In the genomic region with DNA sequence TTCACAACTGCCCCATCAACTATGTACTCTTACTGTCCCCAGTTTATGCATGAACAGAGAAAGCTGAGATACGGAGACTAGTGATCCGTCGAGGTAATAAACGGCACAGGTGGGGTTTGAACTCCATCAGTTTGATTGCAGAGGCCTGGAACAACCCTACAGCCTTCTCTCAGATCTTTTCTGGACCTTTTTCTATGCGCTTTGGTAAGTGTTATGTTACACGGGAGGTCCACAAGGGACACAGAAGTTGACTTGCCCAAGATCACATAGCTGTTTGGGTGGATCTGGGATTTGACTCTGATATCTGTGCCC, we compare ENCODE assay signal across 8 cellular contexts. TPM values are rescaled to one million over a fixed set of nuclear protein-coding genes. Genes with fewer than 3 reads are reported as not detected.
DNase-seq lines count a peak whose midpoint lies in the region; ATAC-seq and TF ChIP-seq lines count a peak whose summit lies in the region.

No MANE protein-coding gene starts in this region.

- H3K4me3 ChIP-seq in GM12875 (ENCODE audit: low read depth, low read length): peak overlapping the region; percentile 40
- H3K4me3 ChIP-seq in SJSA1: peak overlapping the region; percentile 32
- H3K4me3 ChIP-seq in fibroblast of lung (replicated peaks in 1 of 4; ENCODE audit: control extremely low read depth in 1 of 4, insufficient read depth in 1 of 4, low read depth in 3 of 4, low read length in 4 of 4): peak overlapping the region; percentile 35 to 51 (median 41)
- peak overlapping the region; percentile 11 for H3K4me3 ChIP-seq in rectal smooth muscle tissue (ENCODE audit: low read length)

- ATAC-seq in HG03521 (IDR thresholded peaks at IDR 0.05; ENCODE audit: unreplicated experiment): no peak
- no peak for ATAC-seq in HG02798 (IDR thresholded peaks at IDR 0.05; ENCODE audit: poor library complexity, unreplicated experiment)

- no peaks in the 10 kb centered on the region for H4K20me1 ChIP-seq in fibroblast of lung (ENCODE audit: control insufficient read depth, extremely low read depth, insufficient read depth, low read length)

- H3K9me3 ChIP-seq in SJSA1 (replicated peaks) (no peaks in the 10 kb centered on the region), fibroblast of lung (ENCODE audit: control insufficient read depth, insufficient read depth, low read depth, low read length) (no peaks in the 10 kb centered on the region)

- peak overlapping the region; percentile 97 for H2AFZ ChIP-seq in fibroblast of lung (ENCODE audit: low read length)

- peaks cover 14% of the 10 kb centered on the region for H3K4me1 ChIP-seq in SJSA1 (replicated peaks)
- H3K4me1 ChIP-seq in fibroblast of lung (ENCODE audit: control insufficient read depth, extremely low read depth, insufficient read depth, low read length): peaks cover 13% of the 10 kb centered on the region
- H3K4me1 ChIP-seq in rectal smooth muscle tissue (ENCODE audit: control insufficient read depth, insufficient read depth, low read length): peaks cover 9% of the 10 kb centered on the region

- H3K9ac ChIP-seq in fibroblast of lung (ENCODE audit: insufficient read depth, low read length) (peak overlapping the region; percentile 42), rectal smooth muscle tissue (ENCODE audit: low read length) (no peak overlapping the region)

- H3K36me3 ChIP-seq in SJSA1 (peaks cover 32% of the 10 kb centered on the region), fibroblast of lung (ENCODE audit: control insufficient read depth, insufficient read depth, low read length) (peaks cover 16% of the 10 kb centered on the region), rectal smooth muscle tissue (ENCODE audit: control insufficient read depth, insufficient read depth, low read length) (peaks cover 21% of the 10 kb centered on the region)

- no peaks in the 10 kb centered on the region for H3K27me3 ChIP-seq in SJSA1 (replicated peaks)
- H3K27me3 ChIP-seq in fibroblast of lung (ENCODE audit: control insufficient read depth, insufficient read depth, low read length): peaks cover 2% of the 10 kb centered on the region
- no peaks in the 10 kb centered on the region for H3K27me3 ChIP-seq in rectal smooth muscle tissue (ENCODE audit: control insufficient read depth, insufficient read depth, low read length)

- H3K27ac ChIP-seq in SJSA1 (no peak overlapping the region), fibroblast of lung (ENCODE audit: insufficient read depth, low read length) (peak overlapping the region; percentile 44), rectal smooth muscle tissue (ENCODE audit: low read depth, low read length) (peak overlapping the region; percentile 75)

- DNase-seq in SJSA1 (ENCODE audit: low read depth in 1 of 2, low spot score in 2 of 2) (no peak), fibroblast of lung (ENCODE audit: low read depth in 2 of 2) (peak in 1 of 2 donors; percentile 4), Kasumi-1 (lab: John Stamatoyannopoulos, UW) (no peak)
- no peak for DNase-seq in activated CD4-positive, alpha-beta T cell treated with anti-CD3 and anti-CD28 coated beads, Interleukin-2, amount 50 U/mL, for 4 hours

- TF ChIP-seq CTCF in GM12875 (IDR thresholded peaks at IDR 0.05; ENCODE audit: borderline replicate concordance, insufficient read depth, low read depth, low read length) (no peak), fibroblast of lung (conservative IDR thresholded peaks at IDR 0.05 in 1 of 2, IDR thresholded peaks at IDR 0.05 in 1 of 2; ENCODE audit: low read depth in 1 of 2, low read length in 2 of 2) (peak in 1 of 2 donors; percentile 2)

- peak overlapping the region; percentile 93 for H3K4me2 ChIP-seq in fibroblast of lung (ENCODE audit: extremely low read depth, insufficient read depth, low read length)

- peaks cover 9% of the 10 kb centered on the region for H3K79me2 ChIP-seq in fibroblast of lung (ENCODE audit: control insufficient read depth, insufficient read depth, low read length)

RNA-seq across cellular contexts. Expression of a gene that starts 1.1 kb away (rescaled TPM):
- 25.5 and 56.1 TPM in 2 replicates for total RNA-seq in SJSA1 (2014; rRNA removed; shearing (Covaris generic))
- 69.9 and 72.5 TPM in 2 replicates for total RNA-seq in fibroblast of lung
- polyA plus RNA-seq in fibroblast of lung: 38.2 and 44.0 TPM in 2 replicates
- polyA plus RNA-seq in fibroblast of lung (2012): 66.8 and 83.2 TPM in 2 replicates
- polyA minus RNA-seq in fibroblast of lung (ENCODE audit: low replicate concordance): 137 and 218 TPM in 2 replicates

RNA-seq across cellular contexts. Expression of a gene that starts 29.4 kb away (rescaled TPM):
- 0.13 TPM in 1 of 2 replicates, not detected in the other for total RNA-seq in SJSA1 (2014; rRNA removed; shearing (Covaris generic))
- total RNA-seq in fibroblast of lung: 34.7 and 69.3 TPM in 2 replicates
- 3.8 and 11.0 TPM in 2 replicates for polyA plus RNA-seq in fibroblast of lung
- 2.6 and 8.2 TPM in 2 replicates for polyA plus RNA-seq in fibroblast of lung (2012)
- polyA minus RNA-seq in fibroblast of lung (ENCODE audit: low replicate concordance): 9.5 and 11.6 TPM in 2 replicates

RNA-seq across cellular contexts. Expression of a gene that starts 45.8 kb away (rescaled TPM):
- 0.44 and 4.2 TPM in 2 replicates for total RNA-seq in SJSA1 (2014; rRNA removed; shearing (Covaris generic))
- 13.1 and 20.1 TPM in 2 replicates for total RNA-seq in fibroblast of lung
- 5.6 and 9.5 TPM in 2 replicates for polyA plus RNA-seq in fibroblast of lung
- polyA plus RNA-seq in fibroblast of lung (2012): 12.7 and 17.9 TPM in 2 replicates
- 9.4 and 19.9 TPM in 2 replicates for polyA minus RNA-seq in fibroblast of lung (ENCODE audit: low replicate concordance)

RNA-seq across cellular contexts. Expression of a gene that starts 56.3 kb away (rescaled TPM):
- not detected in 2 replicates for total RNA-seq in SJSA1 (2014; rRNA removed; shearing (Covaris generic))
- total RNA-seq in fibroblast of lung: not detected in 2 replicates
- polyA plus RNA-seq in fibroblast of lung: not detected in 2 replicates
- polyA plus RNA-seq in fibroblast of lung (2012): not detected in 2 replicates
- not detected in 2 replicates for polyA minus RNA-seq in fibroblast of lung (ENCODE audit: low replicate concordance)

Comparison
In these comparisons a context has a peak if more than half of its experiments do, and no peak if none do; other contexts are left out.
1. RNA of a gene that starts 29.4 kb away (total RNA-seq): 34.7 to 69.3 TPM in fibroblast of lung; 0.13 TPM in SJSA1; every median in the first group is over 10 times any median in the second.
2. Peak in every context shown above with its lines, with median percentiles within 50 percentile points of each other: H3K4me3 ChIP-seq.